In genomic region chr6:44715925-44716324, GRCh38 we compare ENCODE assay signal across 22 cellular contexts.
"Had no signal": no experiment of that assay in that cellular context is flagged by ENCODE, and none has a peak within 500 bp of the region (broad histone marks: within the 10 kb centered on the region; RNA-seq: fewer than 3 reads in every experiment).

No MANE protein-coding gene starts in this region.

- H3K9me3 ChIP-seq: lower lobe of right lung, right lobe of liver, testis, tibial artery had no signal

- H3K36me3 ChIP-seq: lower lobe of right lung, right lobe of liver, tibial artery had no signal

- H3K4me2 ChIP-seq: smooth muscle cell had no signal

- H3K4me1 Mint-ChIP-seq: immature natural killer cell, memory B cell, natural killer cell, neural crest cell had no signal

- DNase-seq: dorsolateral prefrontal cortex; effector CD4-positive, alpha-beta T cell; hypothalamus; immature natural killer cell; left ventricle myocardium superior; lower lobe of right lung; natural killer cell; right lobe of liver; stimulated activated CD4-positive, alpha-beta T cell treated with anti-CD3 and anti-CD28 coated beads, Interleukin-12 subunit alpha, Interleukin-12 subunit beta, amount 100 ng/mL, for 4 hours; stimulated activated CD4-positive, alpha-beta T cell treated with anti-CD3 and anti-CD28 coated beads, Interleukin-1b, Interleukin-23, amount 100 ng/mL, for 48 hours; stimulated activated CD4-positive, alpha-beta T cell treated with anti-CD3 and anti-CD28 coated beads, Interleukin-4, amount 100 ng/mL, for 1 hour; stimulated activated CD8-positive, alpha-beta memory T cell treated with anti-CD3 and anti-CD28 coated beads, Interleukin-4, amount 100 ng/mL, for 48 hours; stimulated activated naive CD8-positive, alpha-beta T cell treated with anti-CD3 and anti-CD28 coated beads, Interleukin-15, Interleukin-2, amounts not matched to agents 100 U/mL and 50 U/mL, for 24 hours; substantia nigra; testis; tibial artery had no signal

- H3K27me3 ChIP-seq: right lobe of liver, testis had no signal

- H3K79me2 ChIP-seq: parathyroid adenoma had no signal

- H3K4me1 ChIP-seq: lower lobe of right lung, parathyroid adenoma, right lobe of liver, testis, tibial artery had no signal

- H3K4me3 ChIP-seq: dorsolateral prefrontal cortex, lower lobe of right lung, right lobe of liver, smooth muscle cell, testis, tibial artery had no signal

- H3K9ac ChIP-seq: parathyroid adenoma had no signal

- H3K4me3 Mint-ChIP-seq: immature natural killer cell, memory B cell, natural killer cell, neural crest cell, type B pancreatic cell had no signal

- H3K27ac Mint-ChIP-seq: immature natural killer cell, memory B cell, natural killer cell, progenitor cell of endocrine pancreas, type B pancreatic cell had no signal

- ATAC-seq: left ventricle myocardium superior; natural killer cell; right lobe of liver; stimulated activated naive CD8-positive, alpha-beta T cell treated with anti-CD3 and anti-CD28 coated beads, Interleukin-15, Interleukin-2, amounts not matched to agents 100 U/mL and 50 U/mL, for 24 hours had no signal

- H3K27ac ChIP-seq: dorsolateral prefrontal cortex, lower lobe of right lung, parathyroid adenoma, right lobe of liver, testis, tibial artery had no signal

- H2AFZ ChIP-seq: parathyroid adenoma had no signal

- H3K36me3 Mint-ChIP-seq: immature natural killer cell, memory B cell, natural killer cell, type B pancreatic cell had no signal

- H3K9me3 Mint-ChIP-seq: immature natural killer cell, memory B cell, natural killer cell, neural crest cell, type B pancreatic cell had no signal
